In genomic region chr10:115604627-115605026, GRCh38 we compare ENCODE assay signal across 26 cellular contexts.
DNase-seq lines count a peak whose midpoint lies in the region; ATAC-seq and TF ChIP-seq lines count a peak whose summit lies in the region.
"Had no signal": no experiment of that assay in that cellular context is flagged by ENCODE, and none has a peak within 500 bp of the region (broad histone marks: within the 10 kb centered on the region; RNA-seq: fewer than 3 reads in every experiment).

No MANE protein-coding gene starts in this region.

- H3K4me2 ChIP-seq in hepatocyte = no peak overlapping the region
- H3K4me2 ChIP-seq: A549, KMS-11, PC-9 had no signal

- H3K27me3 ChIP-seq in hepatocyte (no peaks in the 10 kb centered on the region), tibial nerve (no peaks in the 10 kb centered on the region)

- H3K4me3 Mint-ChIP-seq in nephron progenitor cell = no peak overlapping the region
- H3K4me3 Mint-ChIP-seq: CD4-positive, alpha-beta memory T cell; IgD-negative memory B cell had no signal

- H3K4me1 ChIP-seq in hepatocyte (ENCODE audit: insufficient read depth) = no peaks in the 10 kb centered on the region
- no peaks in the 10 kb centered on the region for H3K4me1 ChIP-seq in tibial nerve
- H3K4me1 ChIP-seq: A549 had no signal

- H3K79me2 ChIP-seq in hepatocyte = no peaks in the 10 kb centered on the region

- no peaks in the 10 kb centered on the region for H3K9me3 ChIP-seq in SK-N-MC (ENCODE audit: low read depth, low read length)
- H3K9me3 ChIP-seq in hepatocyte (ENCODE audit: low read depth) = no peaks in the 10 kb centered on the region
- H3K9me3 ChIP-seq in tibial nerve = no peaks in the 10 kb centered on the region
- H3K9me3 ChIP-seq: A549, HAP-1 had no signal

- H3K27ac ChIP-seq in SK-N-MC (peak overlapping the region; percentile 83), hepatocyte (peak overlapping the region; percentile 60), RWPE1 (no peak overlapping the region), tibial nerve (no peak overlapping the region)
- H3K27ac ChIP-seq: A549, HL-60, KMS-11, PC-9 had no signal

- no peaks in the 10 kb centered on the region for H3K27me3 Mint-ChIP-seq in nephron progenitor cell (ENCODE audit: low read depth, poor library complexity)
- H3K27me3 Mint-ChIP-seq: CD4-positive, alpha-beta memory T cell; IgD-negative memory B cell had no signal

- H3K4me1 Mint-ChIP-seq in nephron progenitor cell = no peaks in the 10 kb centered on the region
- H3K4me1 Mint-ChIP-seq: CD4-positive, alpha-beta memory T cell; IgD-negative memory B cell had no signal

- H2AFZ ChIP-seq in hepatocyte = no peak overlapping the region
- H2AFZ ChIP-seq: PC-9 had no signal

- DNase-seq in SK-N-MC (ENCODE audit: low read depth, low spot score) = no peak
- no peak for DNase-seq in hepatocyte (ENCODE audit: low spot score)
- DNase-seq in nephron progenitor cell = no peak
- DNase-seq in RWPE1 (ENCODE audit: low spot score) = no peak
- no peak for DNase-seq in tibial nerve (ENCODE audit: low spot score in 2 of 2)
- no peak for DNase-seq in GM13976 (ENCODE audit: low spot score)
- DNase-seq: C1 segment of cervical spinal cord; CD4-positive, alpha-beta memory T cell; COR-L47; DMS53; GOT3; MM.1S; NCI-H2029 treated with DMSO at 0.1 percent for 48 hours; NCI-H446 treated with DMSO at 0.1 percent for 48 hours; NCI-H526; NCI-H82; NK-92 treated with Interleukin-12 subunit alpha and Interleukin-12 subunit beta, amount 100 ng/mL, for 24 hours; PC-9; RPMI8226; SHP77 had no signal

- no peaks in the 10 kb centered on the region for H3K36me3 Mint-ChIP-seq in nephron progenitor cell (ENCODE audit: low read depth)
- H3K36me3 Mint-ChIP-seq: CD4-positive, alpha-beta memory T cell; IgD-negative memory B cell had no signal

- no peaks in the 10 kb centered on the region for H3K9me3 Mint-ChIP-seq in nephron progenitor cell
- H3K9me3 Mint-ChIP-seq: IgD-negative memory B cell had no signal

- ATAC-seq in GM21423 (IDR thresholded peaks at IDR 0.05; ENCODE audit: unreplicated experiment) = no peak
- ATAC-seq: A549 had no signal

- CTCF ChIA-PET in RWPE1 (lab: Yijun Ruan, JAX) = no interaction called here

- TF ChIP-seq EP300 in tibial nerve (IDR thresholded peaks at IDR 0.05) = no peak

- POLR2A ChIA-PET in RWPE1 (lab: Yijun Ruan, JAX; ENCODE audit: low non-redundant PET) = no interaction called here

- no peaks in the 10 kb centered on the region for H3K9me2 ChIP-seq in hepatocyte (replicated peaks; ENCODE audit: insufficient read depth)

- TF ChIP-seq CTCF in hepatocyte (IDR thresholded peaks at IDR 0.05; ENCODE audit: poor library complexity) (no peak), nephron progenitor cell (IDR thresholded peaks at IDR 0.05) (no peak), RWPE1 (conservative IDR thresholded peaks at IDR 0.05; ENCODE audit: low read depth) (no peak), tibial nerve (IDR thresholded peaks at IDR 0.05) (no peak), GM13976 (IDR thresholded peaks at IDR 0.05; ENCODE audit: borderline replicate concordance, control extremely low read depth, extremely low read depth, insufficient read depth, missing control alignments) (no peak)

- no peak overlapping the region for H3K4me3 ChIP-seq in SK-N-MC
- no peak overlapping the region for H3K4me3 ChIP-seq in hepatocyte
- no peak overlapping the region for H3K4me3 ChIP-seq in tibial nerve
- H3K4me3 ChIP-seq: A549, HAP-1, PC-9 had no signal

- no peak for TF ChIP-seq POLR2A in tibial nerve (IDR thresholded peaks at IDR 0.05)

- H3K9ac ChIP-seq in SK-N-MC (ENCODE audit: insufficient read length) = no peak overlapping the region
- H3K9ac ChIP-seq: KMS-11 had no signal

- peak overlapping the region; percentile 37 for H3K27ac Mint-ChIP-seq in nephron progenitor cell
- H3K27ac Mint-ChIP-seq: CD4-positive, alpha-beta memory T cell; IgD-negative memory B cell had no signal

- no peaks in the 10 kb centered on the region for H4K20me1 ChIP-seq in hepatocyte (ENCODE audit: insufficient read depth, poor library complexity, severe bottlenecking)

- 52% methylated on average over 2 of the region's 2 CpGs for WGBS in hepatocyte (ENCODE audit: low lambda C conversion rate, missing lambda C conversion rate)
- 41 to 50% methylated on average over 2 of the region's 2 CpGs for WGBS in tibial nerve, 2 donors

- no peaks in the 10 kb centered on the region for H3K36me3 ChIP-seq in SK-N-MC (ENCODE audit: insufficient read depth, low read length)
- H3K36me3 ChIP-seq in hepatocyte (replicated peaks; ENCODE audit: insufficient read depth, low read depth) = no peaks in the 10 kb centered on the region
- H3K36me3 ChIP-seq in tibial nerve = no peaks in the 10 kb centered on the region
- H3K36me3 ChIP-seq: HAP-1 had no signal

- in situ Hi-C loops in GM13976 (cut with MboI; ENCODE audit: low sequenced_read_pairs, unreplicated experiment) = no loop called here

Comparison
In these comparisons a context has a peak if more than half of its experiments do, and no peak if none do; other contexts are left out.
1. H3K27ac ChIP-seq: peak in SK-N-MC (single experiment) and hepatocyte (single experiment); none in RWPE1 (single experiment) and tibial nerve (0 of 4).